Comparison of ENCODE assay signal across 25 cellular contexts in the genomic region with DNA sequence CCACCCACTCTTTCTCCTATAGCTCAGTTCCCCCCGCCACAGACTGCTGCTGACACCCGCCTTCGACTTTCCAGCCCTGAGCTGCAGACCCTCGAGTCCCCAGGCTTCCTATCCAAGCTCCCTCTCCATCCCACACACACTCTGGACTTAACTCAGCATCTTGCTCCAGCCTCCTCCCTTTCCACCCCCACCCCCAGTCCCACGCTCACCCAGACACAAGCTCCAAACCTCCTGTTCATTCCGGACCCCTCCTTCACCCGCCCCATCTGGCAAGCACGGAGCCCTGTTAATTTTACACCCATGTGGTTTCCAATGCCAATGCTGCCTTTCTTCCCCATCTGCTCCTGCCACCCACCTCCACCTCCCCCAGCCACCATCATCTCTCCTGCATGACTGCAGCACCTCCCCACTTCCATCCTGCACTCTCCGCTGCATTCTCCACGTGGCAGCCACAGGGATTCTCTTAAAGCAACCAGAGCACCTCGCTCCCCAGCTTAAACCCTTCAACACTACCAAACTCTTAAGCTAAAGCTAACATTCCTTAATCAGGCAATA. TPM values are rescaled to one million over a fixed set of nuclear protein-coding genes. Genes with fewer than 3 reads are reported as not detected.
DNase-seq lines count a peak whose midpoint lies in the region; ATAC-seq and TF ChIP-seq lines count a peak whose summit lies in the region.
"Had no signal": no experiment of that assay in that cellular context is flagged by ENCODE, and none has a peak within 500 bp of the region (broad histone marks: within the 10 kb centered on the region; RNA-seq: fewer than 3 reads in every experiment).

No MANE protein-coding gene starts in this region.

- H2AFZ ChIP-seq in osteoblast (ENCODE audit: low read length): no peak overlapping the region

- no peaks in the 10 kb centered on the region for H4K20me1 ChIP-seq in osteoblast (ENCODE audit: insufficient read depth, low read length)

- H3K27me3 ChIP-seq in osteoblast (ENCODE audit: insufficient read depth, low read length): no peaks in the 10 kb centered on the region
- H3K27me3 ChIP-seq: thyroid gland had no signal

- H3K36me3 Mint-ChIP-seq in glutamatergic neuron (ENCODE audit: unreplicated experiment): peaks cover 8% of the 10 kb centered on the region

- H3K4me1 Mint-ChIP-seq in glutamatergic neuron (ENCODE audit: low read depth, unreplicated experiment): peaks cover 12% of the 10 kb centered on the region

- no peak overlapping the region for H3K27ac Mint-ChIP-seq in glutamatergic neuron (ENCODE audit: unreplicated experiment)
- H3K27ac Mint-ChIP-seq: activated CD4-positive, alpha-beta memory T cell treated with anti-CD3 and anti-CD28 coated beads for 36 hours; T-helper 2 cell treated with Interferon-gamma antibody and Interleukin-4, amounts not matched to agents 5 μg/mL and 100 μg/mL, for 36 hours had no signal

- H3K4me1 ChIP-seq in osteoblast (ENCODE audit: insufficient read depth, low read length): peaks cover 3% of the 10 kb centered on the region
- H3K4me1 ChIP-seq: prostate gland had no signal

- H3K36me3 ChIP-seq in osteoblast (ENCODE audit: insufficient read depth, low read length): peaks cover 7% of the 10 kb centered on the region
- H3K36me3 ChIP-seq: prostate gland had no signal

- TF ChIP-seq CTCF in glutamatergic neuron (IDR thresholded peaks at IDR 0.05; ENCODE audit: partially characterized antibody, unreplicated experiment) (no peak), osteoblast (IDR thresholded peaks at IDR 0.05; ENCODE audit: extremely low read depth, low read depth, low read length) (no peak)

- no peak overlapping the region for H3K4me2 ChIP-seq in osteoblast (ENCODE audit: insufficient read depth, low read length)

- peaks cover 3% of the 10 kb centered on the region for H3K27me3 Mint-ChIP-seq in glutamatergic neuron (ENCODE audit: unreplicated experiment)
- H3K27me3 Mint-ChIP-seq: activated CD4-positive, alpha-beta memory T cell treated with anti-CD3 and anti-CD28 coated beads for 36 hours; CD8-positive, alpha-beta memory T cell had no signal

- H3K27ac ChIP-seq in osteoblast (ENCODE audit: low read depth, low read length): no peak overlapping the region
- H3K27ac ChIP-seq: HL-60, prostate gland, skin epidermis, thyroid gland had no signal

- H3K79me2 ChIP-seq in osteoblast (ENCODE audit: insufficient read depth, low read length): peaks cover 2% of the 10 kb centered on the region

- no peak overlapping the region for H3K4me3 ChIP-seq in osteoblast (ENCODE audit: insufficient read depth, low read length)
- H3K4me3 ChIP-seq: GM12878, prostate gland, skin epidermis, thyroid gland had no signal

- DNase-seq in DMS 273 treated with DMSO at 0.1 percent for 48 hours (lab: John Stamatoyannopoulos, UW) (peak; percentile 93), NCI-H446 treated with DMSO at 0.1 percent for 48 hours (lab: John Stamatoyannopoulos, UW) (peak; percentile 37), glutamatergic neuron (no peak), putamen (ENCODE audit: low spot score) (peak; percentile 87), osteoblast (ENCODE audit: insufficient read length, low spot score, missing footprints) (no peak), NAMALWA (ENCODE audit: low spot score) (no peak)
- DNase-seq: activated CD4-positive, alpha-beta memory T cell treated with anti-CD3 and anti-CD28 coated beads for 36 hours; activated effector memory CD4-positive, alpha-beta T cell treated with Interleukin-2 at 50 U/mL for 16 hours; CD8-positive, alpha-beta memory T cell; cortex of kidney; DND-41; IMR-90; NCI-H1417; NCI-H526 treated with DMSO at 0.1 percent for 48 hours; stimulated activated CD4-positive, alpha-beta T cell treated with anti-CD3 and anti-CD28 coated beads, Interleukin-2, amount 100 ng/mL, for 24 hours; stimulated activated naive CD4-positive, alpha-beta T cell; thyroid gland had no signal

- peak overlapping the region; percentile 17 for H3K4me3 Mint-ChIP-seq in glutamatergic neuron (ENCODE audit: unreplicated experiment)
- H3K4me3 Mint-ChIP-seq: activated CD4-positive, alpha-beta memory T cell treated with anti-CD3 and anti-CD28 coated beads for 36 hours; T-helper 2 cell treated with Interferon-gamma antibody and Interleukin-4, amounts not matched to agents 5 μg/mL and 100 μg/mL, for 36 hours had no signal

- no peaks in the 10 kb centered on the region for H3K9me3 ChIP-seq in osteoblast (ENCODE audit: low read depth, low read length)
- H3K9me3 ChIP-seq: prostate gland, thyroid gland had no signal

- ATAC-seq in HG02571 (IDR thresholded peaks at IDR 0.05; ENCODE audit: unreplicated experiment): no peak
- no peak for ATAC-seq in GM21529 (IDR thresholded peaks at IDR 0.05; ENCODE audit: unreplicated experiment)
- ATAC-seq: GM12878, SK-N-SH treated with all-trans-retinoic acid at 6 μM for 48 hours had no signal

- no peaks in the 10 kb centered on the region for H3K9me3 Mint-ChIP-seq in glutamatergic neuron (ENCODE audit: unreplicated experiment)
- H3K9me3 Mint-ChIP-seq: activated CD4-positive, alpha-beta memory T cell treated with anti-CD3 and anti-CD28 coated beads for 36 hours; CD8-positive, alpha-beta memory T cell; T-helper 2 cell treated with Interferon-gamma antibody and Interleukin-4, amounts not matched to agents 5 μg/mL and 100 μg/mL, for 36 hours had no signal

RNA-seq across cellular contexts. Expression of a gene that starts 9.9 kb away (rescaled TPM):
- total RNA-seq in glutamatergic neuron (ENCODE audit: unreplicated experiment) (30.9 TPM), osteoblast (14.4 and 16.6 TPM in 2 replicates)

RNA-seq across cellular contexts. Expression of a gene that starts 32.4 kb away (rescaled TPM):
- 4.5 TPM for total RNA-seq in glutamatergic neuron (ENCODE audit: unreplicated experiment)
- 27.1 and 27.5 TPM in 2 replicates for total RNA-seq in osteoblast

Comparison
In these comparisons a context has a peak if more than half of its experiments do, and no peak if none do; other contexts are left out.
1. DNase-seq: peak in DMS 273 treated with DMSO at 0.1 percent for 48 hours (single experiment), NCI-H446 treated with DMSO at 0.1 percent for 48 hours (single experiment) and putamen (single experiment); none in glutamatergic neuron (single experiment), osteoblast (single experiment) and NAMALWA (single experiment).